ENCODE assay signal across 14 cellular contexts in genomic region chr1:26690576-26691031, GRCh38. TPM values are rescaled to one million over a fixed set of nuclear protein-coding genes. Genes with fewer than 3 reads are reported as not detected.
DNase-seq lines count a peak whose midpoint lies in the region; ATAC-seq, FAIRE-seq and TF ChIP-seq lines count a peak whose summit lies in the region.
"Had no signal": no experiment of that assay in that cellular context is flagged by ENCODE, and none has a peak within 500 bp of the region (broad histone marks: within the 10 kb centered on the region; RNA-seq: fewer than 3 reads in every experiment).

No MANE protein-coding gene starts in this region.

- intact Hi-C loops in CD14-positive monocyte (cut with micrococcal nuclease) = loop anchor here in 1 of 2 donors (5.0 kb wide), 1 partner anchor 88 kb away; no protein-coding TSS in a partner anchor

- FAIRE-seq in TTC549 (lab: Jason Lieb, UNC) = peak; percentile 40

- DNase-seq in CD14-positive monocyte (ENCODE audit: low spot score) = no peak
- DNase-seq in H4 (ENCODE audit: low spot score) = peak; percentile 23
- DNase-seq in naive thymus-derived CD8-positive, alpha-beta T cell = no peak
- no peak for DNase-seq in LoVo (ENCODE audit: low spot score)
- no peak for DNase-seq in cortex of kidney (lab: John Stamatoyannopoulos, UW)
- DNase-seq in HuH-7 (ENCODE audit: low spot score) = no peak
- DNase-seq: activated CD4-positive, alpha-beta T cell treated with anti-CD3 and anti-CD28 coated beads, Interleukin-2, amount 10 ng/mL, durations not matched to agents 24 days and 14 days; central memory CD4-positive, alpha-beta T cell; mesenchymal stem cell; NCI-H1436 treated with DMSO at 0.1 percent for 48 hours; T-helper 1 cell had no signal

- POLR2A ChIA-PET in naive thymus-derived CD8-positive, alpha-beta T cell (lab: Charles Lee) = interaction anchor here (1.0 to 12.3 kb wide), 5 partner anchors 11 to 155 kb away, joined by 3 to 432 read pairs (median 9); partner anchors contain the start of gene PIGV

- no peaks in the 10 kb centered on the region for H3K36me3 Mint-ChIP-seq in CD14-positive monocyte
- no peaks in the 10 kb centered on the region for H3K36me3 Mint-ChIP-seq in naive thymus-derived CD8-positive, alpha-beta T cell

- no peak for TF ChIP-seq CTCF in CD14-positive monocyte (IDR thresholded peaks at IDR 0.05)

- ATAC-seq in naive thymus-derived CD8-positive, alpha-beta T cell = no peak
- no peak for ATAC-seq in GM18858 (IDR thresholded peaks at IDR 0.05; ENCODE audit: unreplicated experiment)

- peaks cover 0 to 2% (median 0%) of the 10 kb centered on the region in 7 donors for H3K9me3 Mint-ChIP-seq in CD14-positive monocyte
- no peaks in the 10 kb centered on the region for H3K9me3 Mint-ChIP-seq in naive thymus-derived CD8-positive, alpha-beta T cell
- H3K9me3 Mint-ChIP-seq: activated CD4-positive, alpha-beta T cell treated with anti-CD3 and anti-CD28 coated beads, Interleukin-2, amount 10 ng/mL, durations not matched to agents 24 days and 14 days; activated T-helper 2 cell treated with anti-CD3 and anti-CD28 coated beads, Interferon-gamma antibody, Interleukin-2, Interleukin-4, amounts not matched to agents 10 μg/mL and 5 μg/mL and 100 μg/mL, durations not matched to agents 14 hours and 24 hours and 36 hours had no signal

- peaks cover 54% of the 10 kb centered on the region for H3K4me1 Mint-ChIP-seq in CD14-positive monocyte
- peaks cover 14 to 41% (median 29%) of the 10 kb centered on the region in 4 donors for H3K4me1 Mint-ChIP-seq in naive thymus-derived CD8-positive, alpha-beta T cell

- peak overlapping the region in 6 of 7 donors; percentile 6 to 90 (median 70) for H3K27ac Mint-ChIP-seq in CD14-positive monocyte
- peak overlapping the region in 6 of 10 donors; percentile 15 to 96 (median 65) for H3K27ac Mint-ChIP-seq in naive thymus-derived CD8-positive, alpha-beta T cell
- H3K27ac Mint-ChIP-seq: activated CD4-positive, alpha-beta T cell treated with anti-CD3 and anti-CD28 coated beads, Interleukin-2, amount 10 ng/mL, durations not matched to agents 24 days and 14 days; activated T-helper 2 cell treated with anti-CD3 and anti-CD28 coated beads, Interferon-gamma antibody, Interleukin-2, Interleukin-4, amounts not matched to agents 10 μg/mL and 5 μg/mL and 100 μg/mL, durations not matched to agents 14 hours and 24 hours and 36 hours had no signal

- H3K4me3 Mint-ChIP-seq in CD14-positive monocyte = no peak overlapping the region
- peak overlapping the region in 1 of 10 donors; percentile 33 for H3K4me3 Mint-ChIP-seq in naive thymus-derived CD8-positive, alpha-beta T cell
- H3K4me3 Mint-ChIP-seq: activated CD4-positive, alpha-beta T cell treated with anti-CD3 and anti-CD28 coated beads, Interleukin-2, amount 10 ng/mL, durations not matched to agents 24 days and 14 days had no signal

- no peaks in the 10 kb centered on the region for H3K27me3 Mint-ChIP-seq in CD14-positive monocyte (ENCODE audit: low read depth in 3 of 3)
- no peaks in the 10 kb centered on the region for H3K27me3 Mint-ChIP-seq in naive thymus-derived CD8-positive, alpha-beta T cell
- H3K27me3 Mint-ChIP-seq: activated CD4-positive, alpha-beta T cell treated with anti-CD3 and anti-CD28 coated beads, Interleukin-2, amount 10 ng/mL, durations not matched to agents 24 days and 14 days had no signal

RNA-seq across cellular contexts. Expression of gene ARID1A, which starts 5.2 kb away (rescaled TPM):
- polyA plus RNA-seq in CD14-positive monocyte = 1 to 10 TPM; 6.6 to 9.5 TPM
- total RNA-seq in H4 (2014; rRNA removed; shearing (Covaris generic)) = 10.7 and 13.0 TPM in 2 replicates
- total RNA-seq in naive thymus-derived CD8-positive, alpha-beta T cell = 100 to 1,000 TPM; 123 TPM
- polyA plus RNA-seq in naive thymus-derived CD8-positive, alpha-beta T cell = 10 to 100 TPM; 21.2 to 32.0 (median 28.9) TPM
